In the genomic region with DNA sequence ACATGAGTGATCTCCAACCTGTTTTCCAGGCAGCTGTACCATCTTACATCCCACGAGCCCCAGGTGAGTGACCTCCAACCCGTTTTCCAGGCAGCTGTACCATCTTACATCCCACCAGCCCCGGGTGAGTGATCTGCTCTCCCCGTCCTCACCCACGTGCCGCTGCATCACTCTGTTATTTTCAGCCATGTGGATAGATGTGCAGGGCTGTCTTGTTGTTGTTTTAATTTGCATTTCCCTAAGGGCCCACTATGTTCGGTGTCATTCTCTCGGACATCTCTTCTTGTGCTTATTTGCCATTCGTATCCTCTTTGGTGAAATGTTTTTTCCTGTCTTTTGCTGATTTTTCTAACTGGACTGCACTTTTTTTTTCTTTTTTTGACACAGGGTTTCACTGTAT, we compare ENCODE assay signal across 19 cellular contexts. TPM values are rescaled to one million over a fixed set of nuclear protein-coding genes. Genes with fewer than 3 reads are reported as not detected.
A peak's percentile ranks its signal among the peaks of the same experiment; 100 is the strongest.
DNase-seq lines count a peak whose midpoint lies in the region; ATAC-seq and TF ChIP-seq lines count a peak whose summit lies in the region.
"Had no signal": no experiment of that assay in that cellular context is flagged by ENCODE, and none has a peak within 500 bp of the region (broad histone marks: within the 10 kb centered on the region; RNA-seq: fewer than 3 reads in every experiment).

No MANE protein-coding gene starts in this region.

- no peak for TF ChIP-seq POLR2A in lower leg skin (IDR thresholded peaks at IDR 0.05)

- ATAC-seq in central memory CD8-positive, alpha-beta T cell (replicated peaks; ENCODE audit: extremely low read depth, poor library complexity, severe bottlenecking) = no peak
- ATAC-seq: A549 had no signal

- no peaks in the 10 kb centered on the region for H3K27me3 ChIP-seq in endodermal cell (ENCODE audit: control insufficient read depth, insufficient read depth, low read length, poor library complexity, severe bottlenecking)
- H3K27me3 ChIP-seq: BLaER1 had no signal

- DNase-seq in activated naive CD4-positive, alpha-beta T cell treated with anti-CD3 and anti-CD28 coated beads for 36 hours = no peak
- no peak for DNase-seq in central memory CD8-positive, alpha-beta T cell (ENCODE audit: low spot score in 2 of 2)
- DNase-seq in posterior vena cava (ENCODE audit: low spot score) (peak; percentile 58), endodermal cell (no peak), lower leg skin (ENCODE audit: low spot score in 2 of 2) (no peak)
- DNase-seq in activated CD4-positive, alpha-beta T cell treated with anti-CD3 and anti-CD28 coated beads, Interleukin-2, amount 10 ng/mL, durations not matched to agents 7 days and 5 days = no peak
- DNase-seq: AML-193; CD4-positive, alpha-beta memory T cell; DMS153; DMS79; GF-D8; GM23248 had no signal

- no peaks in the 10 kb centered on the region for H3K4me1 ChIP-seq in endodermal cell (ENCODE audit: control insufficient read depth, insufficient read depth, low read length)
- H3K4me1 ChIP-seq: A549, HAP-1 had no signal

- POLR2A ChIA-PET in activated CD4-positive, alpha-beta T cell treated with anti-CD3 and anti-CD28 coated beads, Interleukin-2, amount 10 ng/mL, durations not matched to agents 7 days and 5 days (lab: Charles Lee) = no interaction called here

- H3K27ac ChIP-seq in endodermal cell (ENCODE audit: low read depth, low read length) = no peak overlapping the region
- H3K27ac ChIP-seq: 22Rv1, A549, BLaER1, GM23248 had no signal

- no peaks in the 10 kb centered on the region for H3K9me3 Mint-ChIP-seq in activated naive CD4-positive, alpha-beta T cell treated with anti-CD3 and anti-CD28 coated beads, Interleukin-2, amount 50 U/mL, for 24 hours
- H3K9me3 Mint-ChIP-seq in activated naive CD4-positive, alpha-beta T cell treated with anti-CD3 and anti-CD28 coated beads for 36 hours = no peaks in the 10 kb centered on the region
- H3K9me3 Mint-ChIP-seq in IgD-negative memory B cell (no peaks in the 10 kb centered on the region), endodermal cell (no peaks in the 10 kb centered on the region)
- H3K9me3 Mint-ChIP-seq in central memory CD8-positive, alpha-beta T cell = no peaks in the 10 kb centered on the region
- H3K9me3 Mint-ChIP-seq in activated CD4-positive, alpha-beta T cell treated with anti-CD3 and anti-CD28 coated beads, Interleukin-2, amount 10 ng/mL, durations not matched to agents 7 days and 5 days = no peaks in the 10 kb centered on the region

- no peaks in the 10 kb centered on the region for H3K9me3 ChIP-seq in endodermal cell (ENCODE audit: control insufficient read depth, low read length)
- H3K9me3 ChIP-seq: A549, BLaER1, HAP-1 had no signal

- intact Hi-C loops in activated naive CD4-positive, alpha-beta T cell treated with anti-CD3 and anti-CD28 coated beads for 36 hours (cut with micrococcal nuclease) = no loop called here
- intact Hi-C loops in posterior vena cava (cut with DNase I) = no loop called here
- intact Hi-C loops in lower leg skin (cut with DNase I; ENCODE audit: low total_unique reads) = no loop called here

- peaks cover 4% of the 10 kb centered on the region for H3K4me1 Mint-ChIP-seq in activated naive CD4-positive, alpha-beta T cell treated with anti-CD3 and anti-CD28 coated beads, Interleukin-2, amount 50 U/mL, for 24 hours
- peaks cover 4% of the 10 kb centered on the region for H3K4me1 Mint-ChIP-seq in activated naive CD4-positive, alpha-beta T cell treated with anti-CD3 and anti-CD28 coated beads for 36 hours (ENCODE audit: low read depth)
- H3K4me1 Mint-ChIP-seq in IgD-negative memory B cell (peaks cover 9 to 12% (median 11%) of the 10 kb centered on the region in 3 donors), endodermal cell (no peaks in the 10 kb centered on the region)
- no peaks in the 10 kb centered on the region for H3K4me1 Mint-ChIP-seq in central memory CD8-positive, alpha-beta T cell
- peaks cover 4% of the 10 kb centered on the region for H3K4me1 Mint-ChIP-seq in activated CD4-positive, alpha-beta T cell treated with anti-CD3 and anti-CD28 coated beads, Interleukin-2, amount 10 ng/mL, durations not matched to agents 7 days and 5 days

- H3K27me3 Mint-ChIP-seq in activated naive CD4-positive, alpha-beta T cell treated with anti-CD3 and anti-CD28 coated beads, Interleukin-2, amount 50 U/mL, for 24 hours = no peaks in the 10 kb centered on the region
- H3K27me3 Mint-ChIP-seq in activated naive CD4-positive, alpha-beta T cell treated with anti-CD3 and anti-CD28 coated beads for 36 hours (ENCODE audit: low read depth) = no peaks in the 10 kb centered on the region
- peaks cover 14% of the 10 kb centered on the region for H3K27me3 Mint-ChIP-seq in IgD-negative memory B cell
- H3K27me3 Mint-ChIP-seq in central memory CD8-positive, alpha-beta T cell = peaks cover 35% of the 10 kb centered on the region
- peaks cover 12% of the 10 kb centered on the region for H3K27me3 Mint-ChIP-seq in endodermal cell (ENCODE audit: insufficient read depth)
- peaks cover 8% of the 10 kb centered on the region for H3K27me3 Mint-ChIP-seq in activated CD4-positive, alpha-beta T cell treated with anti-CD3 and anti-CD28 coated beads, Interleukin-2, amount 10 ng/mL, durations not matched to agents 7 days and 5 days

- peak overlapping the region; percentile 83 for H3K27ac Mint-ChIP-seq in activated naive CD4-positive, alpha-beta T cell treated with anti-CD3 and anti-CD28 coated beads, Interleukin-2, amount 50 U/mL, for 24 hours
- H3K27ac Mint-ChIP-seq in activated naive CD4-positive, alpha-beta T cell treated with anti-CD3 and anti-CD28 coated beads for 36 hours = no peak overlapping the region
- H3K27ac Mint-ChIP-seq in IgD-negative memory B cell = no peak overlapping the region
- H3K27ac Mint-ChIP-seq in central memory CD8-positive, alpha-beta T cell (ENCODE audit: low read depth) = peak overlapping the region; percentile 24
- H3K27ac Mint-ChIP-seq in endodermal cell = no peak overlapping the region
- no peak overlapping the region for H3K27ac Mint-ChIP-seq in activated CD4-positive, alpha-beta T cell treated with anti-CD3 and anti-CD28 coated beads, Interleukin-2, amount 10 ng/mL, durations not matched to agents 7 days and 5 days
- H3K27ac Mint-ChIP-seq: CD4-positive, alpha-beta memory T cell had no signal

- H3K4me3 ChIP-seq in endodermal cell (ENCODE audit: low read length) (no peak overlapping the region), lower leg skin (ENCODE audit: low read depth, poor library complexity, severe bottlenecking) (no peak overlapping the region)
- H3K4me3 ChIP-seq: A549, BLaER1, GM23248, HAP-1 had no signal

- TF ChIP-seq CTCF in endodermal cell (conservative IDR thresholded peaks at IDR 0.05) (no peak), lower leg skin (IDR thresholded peaks at IDR 0.05) (no peak)

- WGBS in endodermal cell (ENCODE audit: insufficient coverage in 1 of 2, insufficient read length in 1 of 2), 2 experiments = 88 to 92% methylated on average over 5 to 9 of the region's 9 CpGs
- 85 to 86% methylated on average over 9 of the region's 9 CpGs for WGBS in lower leg skin, 2 donors

- CTCF ChIA-PET in activated naive CD4-positive, alpha-beta T cell treated with anti-CD3 and anti-CD28 coated beads for 36 hours (lab: Charles Lee) = no interaction called here
- CTCF ChIA-PET in activated CD4-positive, alpha-beta T cell treated with anti-CD3 and anti-CD28 coated beads, Interleukin-2, amount 10 ng/mL, durations not matched to agents 7 days and 5 days (lab: Charles Lee) = interaction anchor here (1.3 kb wide), 1 partner anchor 12 kb away, joined by 5 read pairs; no protein-coding TSS in a partner anchor

- no peak overlapping the region for H3K9ac ChIP-seq in endodermal cell (ENCODE audit: extremely low read depth, low read length, poor library complexity, severe bottlenecking)
- H3K9ac ChIP-seq: BLaER1, GM23248 had no signal

- no peaks in the 10 kb centered on the region for H3K36me3 ChIP-seq in endodermal cell (ENCODE audit: control insufficient read depth, insufficient read depth, low read length)
- H3K36me3 ChIP-seq: BLaER1, HAP-1 had no signal

- H3K4me3 Mint-ChIP-seq in activated naive CD4-positive, alpha-beta T cell treated with anti-CD3 and anti-CD28 coated beads, Interleukin-2, amount 50 U/mL, for 24 hours = no peak overlapping the region
- H3K4me3 Mint-ChIP-seq in activated naive CD4-positive, alpha-beta T cell treated with anti-CD3 and anti-CD28 coated beads for 36 hours = no peak overlapping the region
- peak overlapping the region in 3 of 4 donors; percentile 34 to 70 (median 35) for H3K4me3 Mint-ChIP-seq in IgD-negative memory B cell
- no peak overlapping the region for H3K4me3 Mint-ChIP-seq in central memory CD8-positive, alpha-beta T cell
- no peak overlapping the region for H3K4me3 Mint-ChIP-seq in endodermal cell
- no peak overlapping the region for H3K4me3 Mint-ChIP-seq in activated CD4-positive, alpha-beta T cell treated with anti-CD3 and anti-CD28 coated beads, Interleukin-2, amount 10 ng/mL, durations not matched to agents 7 days and 5 days
- H3K4me3 Mint-ChIP-seq: CD14-positive monocyte; CD4-positive, alpha-beta memory T cell had no signal

- peaks cover 3% of the 10 kb centered on the region for H3K36me3 Mint-ChIP-seq in activated naive CD4-positive, alpha-beta T cell treated with anti-CD3 and anti-CD28 coated beads, Interleukin-2, amount 50 U/mL, for 24 hours
- no peaks in the 10 kb centered on the region for H3K36me3 Mint-ChIP-seq in activated naive CD4-positive, alpha-beta T cell treated with anti-CD3 and anti-CD28 coated beads for 36 hours (ENCODE audit: low read depth)
- H3K36me3 Mint-ChIP-seq in IgD-negative memory B cell (no peaks in the 10 kb centered on the region), endodermal cell (ENCODE audit: low read depth) (no peaks in the 10 kb centered on the region)
- no peaks in the 10 kb centered on the region for H3K36me3 Mint-ChIP-seq in central memory CD8-positive, alpha-beta T cell (ENCODE audit: insufficient read depth)
- no peaks in the 10 kb centered on the region for H3K36me3 Mint-ChIP-seq in activated CD4-positive, alpha-beta T cell treated with anti-CD3 and anti-CD28 coated beads, Interleukin-2, amount 10 ng/mL, durations not matched to agents 7 days and 5 days (ENCODE audit: low read depth)
- H3K36me3 Mint-ChIP-seq: CD14-positive monocyte; CD4-positive, alpha-beta memory T cell had no signal

RNA-seq across cellular contexts. Expression of a gene that starts 17.9 kb away (rescaled TPM):
- 10 to 100 TPM; 66.7 to 69.3 TPM for total RNA-seq in activated naive CD4-positive, alpha-beta T cell treated with anti-CD3 and anti-CD28 coated beads for 36 hours
- 31.3 TPM for polyA plus RNA-seq in IgD-negative memory B cell
- total RNA-seq in posterior vena cava (10 to 100 TPM; 49.6 to 57.8 TPM), endodermal cell (10 to 100 TPM; 94.1 to 94.3 TPM), lower leg skin (10 to 100 TPM; 50.2 to 77.5 (median 57.0) TPM)
- polyA plus RNA-seq in endodermal cell (2013, experiment 1 of 2) = 32.2 TPM
- 27.5 TPM for polyA plus RNA-seq in endodermal cell (2013, experiment 2 of 2)
- 100 to 1,000 TPM in 1 of 2 experiments, 10 to 100 TPM in 1; 86.1 to 101 TPM for total RNA-seq in activated CD4-positive, alpha-beta T cell treated with anti-CD3 and anti-CD28 coated beads, Interleukin-2, amount 10 ng/mL, durations not matched to agents 7 days and 5 days

RNA-seq across cellular contexts. Expression of a gene that starts 38.8 kb away (rescaled TPM):
- 10 to 100 TPM; 98.3 to 98.9 TPM for total RNA-seq in activated naive CD4-positive, alpha-beta T cell treated with anti-CD3 and anti-CD28 coated beads for 36 hours
- polyA plus RNA-seq in IgD-negative memory B cell = 20.7 TPM
- total RNA-seq in posterior vena cava = 10 to 100 TPM; 35.3 to 42.3 TPM
- total RNA-seq in endodermal cell = 10 to 100 TPM; 67.2 to 70.9 TPM
- 47.9 TPM for polyA plus RNA-seq in endodermal cell (2013, experiment 1 of 2)
- polyA plus RNA-seq in endodermal cell (2013, experiment 2 of 2) = 55.6 TPM
- total RNA-seq in activated CD4-positive, alpha-beta T cell treated with anti-CD3 and anti-CD28 coated beads, Interleukin-2, amount 10 ng/mL, durations not matched to agents 7 days and 5 days = 10 to 100 TPM; 53.2 to 63.2 TPM
- 10 to 100 TPM in 3 of 4 donors, 1 to 10 TPM in 1; 8.8 to 23.2 (median 15.8) TPM for total RNA-seq in lower leg skin

Comparison
In these comparisons a context has a peak if more than half of its experiments do, and no peak if none do; other contexts are left out.
1. H3K27ac Mint-ChIP-seq: peak in activated naive CD4-positive, alpha-beta T cell treated with anti-CD3 and anti-CD28 coated beads, Interleukin-2, amount 50 U/mL, for 24 hours (single experiment) and central memory CD8-positive, alpha-beta T cell (single experiment); none in activated naive CD4-positive, alpha-beta T cell treated with anti-CD3 and anti-CD28 coated beads for 36 hours (single experiment), IgD-negative memory B cell (0 of 3), endodermal cell (single experiment) and activated CD4-positive, alpha-beta T cell treated with anti-CD3 and anti-CD28 coated beads, Interleukin-2, amount 10 ng/mL, durations not matched to agents 7 days and 5 days (single experiment).
2. H3K4me3 Mint-ChIP-seq: peak in IgD-negative memory B cell (3 of 4); none in activated naive CD4-positive, alpha-beta T cell treated with anti-CD3 and anti-CD28 coated beads, Interleukin-2, amount 50 U/mL, for 24 hours (single experiment), activated naive CD4-positive, alpha-beta T cell treated with anti-CD3 and anti-CD28 coated beads for 36 hours (single experiment), central memory CD8-positive, alpha-beta T cell (single experiment), endodermal cell (single experiment) and activated CD4-positive, alpha-beta T cell treated with anti-CD3 and anti-CD28 coated beads, Interleukin-2, amount 10 ng/mL, durations not matched to agents 7 days and 5 days (single experiment).